In genomic region chr4:103018391-103019318, GRCh38 we compare ENCODE assay signal across 1 cellular context.
TF ChIP-seq lines count a peak whose summit lies in the region.

No MANE protein-coding gene starts in this region.

TF ChIP-seq in HepG2, 621 proteins besides CTCF, POLR2A, EP300 and RAD21 (continued from another document):
- TF ChIP-seq GMEB1 (CRISPR knock-in tag; IDR thresholded peaks at IDR 0.05; ENCODE audit: borderline replicate concordance): no peak
- no peak for TF ChIP-seq ZNF230 (CRISPR knock-in tag; IDR thresholded peaks at IDR 0.05)
- no peak for TF ChIP-seq ZNF781 (CRISPR knock-in tag; IDR thresholded peaks at IDR 0.05; ENCODE audit: borderline replicate concordance, not compliant biosample characterization)
- TF ChIP-seq, protein P1, sequence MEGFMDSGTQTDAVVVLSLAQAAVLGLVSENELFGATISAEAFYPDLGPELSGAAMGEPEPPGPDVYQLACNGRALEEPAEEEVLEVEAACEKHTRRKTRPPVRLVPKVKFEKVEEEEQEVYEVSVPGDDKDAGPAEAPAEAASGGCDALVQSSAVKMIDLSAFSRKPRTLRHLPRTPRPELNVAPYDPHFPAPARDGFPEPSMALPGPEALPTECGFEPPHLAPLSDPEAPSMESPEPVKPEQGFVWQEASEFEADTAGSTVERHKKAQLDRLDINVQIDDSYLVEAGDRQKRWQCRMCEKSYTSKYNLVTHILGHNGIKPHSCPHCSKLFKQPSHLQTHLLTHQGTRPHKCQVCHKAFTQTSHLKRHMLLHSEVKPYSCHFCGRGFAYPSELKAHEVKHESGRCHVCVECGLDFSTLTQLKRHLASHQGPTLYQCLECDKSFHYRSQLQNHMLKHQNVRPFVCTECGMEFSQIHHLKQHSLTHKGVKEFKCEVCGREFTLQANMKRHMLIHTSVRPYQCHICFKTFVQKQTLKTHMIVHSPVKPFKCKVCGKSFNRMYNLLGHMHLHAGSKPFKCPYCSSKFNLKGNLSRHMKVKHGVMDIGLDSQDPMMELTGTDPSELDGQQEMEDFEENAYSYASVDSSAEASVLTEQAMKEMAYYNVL (CRISPR knock-in tag; IDR thresholded peaks at IDR 0.05; ENCODE audit: borderline replicate concordance): 0 out of 2 replicates have a peak, but pooled peaks have one; percentile 4
- peak; percentile 14; the same call in 1 of the 2 replicates for TF ChIP-seq MEF2D (CRISPR knock-in tag; IDR thresholded peaks at IDR 0.05)
- TF ChIP-seq HNRNPUL1 (IDR thresholded peaks at IDR 0.05; ENCODE audit: low read depth, low read length): no peak
- no peak for TF ChIP-seq ZNF451 (CRISPR knock-in tag; IDR thresholded peaks at IDR 0.05)
- TF ChIP-seq, protein P2, sequence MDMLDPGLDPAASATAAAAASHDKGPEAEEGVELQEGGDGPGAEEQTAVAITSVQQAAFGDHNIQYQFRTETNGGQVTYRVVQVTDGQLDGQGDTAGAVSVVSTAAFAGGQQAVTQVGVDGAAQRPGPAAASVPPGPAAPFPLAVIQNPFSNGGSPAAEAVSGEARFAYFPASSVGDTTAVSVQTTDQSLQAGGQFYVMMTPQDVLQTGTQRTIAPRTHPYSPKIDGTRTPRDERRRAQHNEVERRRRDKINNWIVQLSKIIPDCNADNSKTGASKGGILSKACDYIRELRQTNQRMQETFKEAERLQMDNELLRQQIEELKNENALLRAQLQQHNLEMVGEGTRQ (IDR thresholded peaks at IDR 0.05; ENCODE audit: low read depth, low read length): no peak
- TF ChIP-seq, protein P2 (CRISPR knock-in tag; IDR thresholded peaks at IDR 0.05; ENCODE audit: borderline replicate concordance): 0 out of 2 replicates have a peak, but pooled peaks have one; percentile 23
- 0 out of 2 replicates have a peak, but pooled peaks have one; percentile 1 for TF ChIP-seq ZNF589 (CRISPR knock-in tag; conservative IDR thresholded peaks at IDR 0.05)
- TF ChIP-seq CSRNP2 (CRISPR knock-in tag; conservative IDR thresholded peaks at IDR 0.05; ENCODE audit: low read depth): no peak
- TF ChIP-seq, protein P3, sequence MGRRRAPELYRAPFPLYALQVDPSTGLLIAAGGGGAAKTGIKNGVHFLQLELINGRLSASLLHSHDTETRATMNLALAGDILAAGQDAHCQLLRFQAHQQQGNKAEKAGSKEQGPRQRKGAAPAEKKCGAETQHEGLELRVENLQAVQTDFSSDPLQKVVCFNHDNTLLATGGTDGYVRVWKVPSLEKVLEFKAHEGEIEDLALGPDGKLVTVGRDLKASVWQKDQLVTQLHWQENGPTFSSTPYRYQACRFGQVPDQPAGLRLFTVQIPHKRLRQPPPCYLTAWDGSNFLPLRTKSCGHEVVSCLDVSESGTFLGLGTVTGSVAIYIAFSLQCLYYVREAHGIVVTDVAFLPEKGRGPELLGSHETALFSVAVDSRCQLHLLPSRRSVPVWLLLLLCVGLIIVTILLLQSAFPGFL (CRISPR knock-in tag; IDR thresholded peaks at IDR 0.05): no peak
